ENCODE assay signal across 8 cellular contexts in the genomic region with DNA sequence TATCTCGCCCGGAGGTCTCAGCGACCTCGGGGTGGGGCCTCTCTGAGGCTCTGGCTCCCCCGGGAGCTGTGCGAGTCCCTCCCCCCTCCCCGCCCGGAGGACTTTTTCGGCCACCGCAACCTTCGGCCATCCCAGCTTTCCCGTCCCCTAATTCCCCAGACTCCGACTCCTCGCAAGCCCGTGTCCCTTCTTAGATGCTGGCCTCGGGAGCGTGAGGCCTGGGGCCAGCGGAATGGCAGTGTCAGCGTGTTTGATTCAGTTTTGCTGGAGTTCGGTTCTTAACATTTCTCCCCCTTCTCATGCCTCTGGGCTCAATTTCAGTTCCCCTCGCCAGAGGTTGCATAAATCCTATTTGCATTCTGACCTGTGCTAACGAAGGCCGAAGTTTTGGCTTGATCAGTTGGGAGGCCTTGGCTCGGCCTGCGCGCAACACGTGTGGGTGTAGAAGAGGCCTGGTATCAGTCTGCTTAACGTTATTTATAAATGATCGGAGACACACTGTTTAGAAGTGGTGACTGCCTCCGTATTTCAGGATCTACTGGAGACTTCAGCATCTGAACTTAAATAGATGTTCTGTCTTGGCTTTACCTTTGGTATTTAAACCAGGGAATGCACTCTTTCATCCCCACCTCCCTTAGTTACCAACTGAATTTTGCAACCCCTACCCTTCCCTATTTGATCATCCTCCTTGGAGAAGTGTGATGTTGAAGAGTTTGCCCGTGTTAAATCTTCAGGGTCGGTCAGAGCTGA. TPM values are rescaled to one million over a fixed set of nuclear protein-coding genes. Genes with fewer than 3 reads are reported as not detected.
DNase-seq lines count a peak whose midpoint lies in the region; ATAC-seq, FAIRE-seq and TF ChIP-seq lines count a peak whose summit lies in the region.

No MANE protein-coding gene starts in this region.

- H3K27me3 ChIP-seq in GM06990 (replicated peaks; ENCODE audit: control insufficient read depth, insufficient read depth, low read length): no peaks in the 10 kb centered on the region
- H3K27me3 ChIP-seq in cardiac muscle cell: no peaks in the 10 kb centered on the region
- no peaks in the 10 kb centered on the region for H3K27me3 ChIP-seq in pancreas

- WGBS in pancreas, 2 donors: 0% methylated on average over 32 of the region's 32 CpGs

- H3K27ac ChIP-seq in cardiac muscle cell: peak overlapping the region; percentile 97
- peak overlapping the region; percentile 74 to 87 (median 80) for H3K27ac ChIP-seq in pancreas

- FAIRE-seq in pancreas (lab: Jason Lieb, UNC): no peak

- H3K36me3 Mint-ChIP-seq in activated naive CD4-positive, alpha-beta T cell treated with anti-CD3 and anti-CD28 coated beads, Interleukin-2, amount 50 U/mL, for 72 hours: peaks cover 35 to 55% of the 10 kb centered on the region in 2 donors

- peak overlapping the region; percentile 99 for H3K4me3 ChIP-seq in GM06990 (replicated peaks; ENCODE audit: low read depth, low read length)
- peak overlapping the region; percentile 91 for H3K4me3 ChIP-seq in cardiac muscle cell
- peak overlapping the region; percentile 62 to 94 (median 72) for H3K4me3 ChIP-seq in pancreas

- DNase-seq in GM06990 (ENCODE audit: extremely low read depth, insufficient read length) (peak; percentile 64), NCI-H69 (lab: John Stamatoyannopoulos, UW) (peak; percentile 71), cardiac muscle cell (ENCODE audit: low read depth in 1 of 2, low spot score in 1 of 2) (peak; percentile 42 to 54), pancreas (peak; percentile 33 to 62 (median 48)), NCI-H2171 (lab: John Stamatoyannopoulos, UW) (no peak)
- DNase-seq in activated naive CD4-positive, alpha-beta T cell treated with anti-CD3 and anti-CD28 coated beads, Interleukin-2, amount 50 U/mL, for 72 hours (ENCODE audit: low spot score in 2 of 2): peak; percentile 25 to 60

- H3K36me3 ChIP-seq in GM06990 (ENCODE audit: control insufficient read depth, insufficient read depth, low read length) (peaks cover 13% of the 10 kb centered on the region), cardiac muscle cell (peaks cover 43% of the 10 kb centered on the region), pancreas (peaks cover 0 to 34% (median 11%) of the 10 kb centered on the region in 3 donors)

- H3K9me3 Mint-ChIP-seq in activated naive CD4-positive, alpha-beta T cell treated with anti-CD3 and anti-CD28 coated beads, Interleukin-2, amount 50 U/mL, for 72 hours: no peaks in the 10 kb centered on the region

- TF ChIP-seq CTCF in GM06990 (IDR thresholded peaks at IDR 0.05; ENCODE audit: insufficient read depth, low read length, poor library complexity, severe bottlenecking) (no peak), cardiac muscle cell (IDR thresholded peaks at IDR 0.05; ENCODE audit: low read depth, low read length) (no peak), pancreas (IDR thresholded peaks at IDR 0.05) (no peak)

- no peak for ATAC-seq in activated naive CD4-positive, alpha-beta T cell treated with anti-CD3 and anti-CD28 coated beads, Interleukin-2, amount 50 U/mL, for 72 hours
- peak; percentile 17 to 34 (median 20) for ATAC-seq in pancreas
- no peak for ATAC-seq in HG03139 (IDR thresholded peaks at IDR 0.05; ENCODE audit: unreplicated experiment)
- ATAC-seq in GM21825 (IDR thresholded peaks at IDR 0.05; ENCODE audit: unreplicated experiment): no peak

- intact Hi-C loops in pancreas (cut with DNase I): no loop called here

- H3K4me1 ChIP-seq in cardiac muscle cell (ENCODE audit: low read depth) (peaks cover 32% of the 10 kb centered on the region), pancreas (peaks cover 20 to 39% (median 35%) of the 10 kb centered on the region in 3 donors)

- peak overlapping the region; percentile 97 to 98 for H3K27ac Mint-ChIP-seq in activated naive CD4-positive, alpha-beta T cell treated with anti-CD3 and anti-CD28 coated beads, Interleukin-2, amount 50 U/mL, for 72 hours

- H3K9me3 ChIP-seq in cardiac muscle cell (ENCODE audit: low read depth) (no peaks in the 10 kb centered on the region), pancreas (no peaks in the 10 kb centered on the region)

RNA-seq across cellular contexts. Expression of gene HSP90B1, which starts 0.8 kb away (rescaled TPM):
- 100 to 1,000 TPM; 285 to 376 TPM for total RNA-seq in activated naive CD4-positive, alpha-beta T cell treated with anti-CD3 and anti-CD28 coated beads, Interleukin-2, amount 50 U/mL, for 72 hours
- total RNA-seq in cardiac muscle cell (386 and 610 TPM in 2 replicates), pancreas (100 to 1,000 TPM; 270 to 736 (median 428) TPM)
- polyA plus RNA-seq in cardiac muscle cell (473 and 1,006 TPM in 2 replicates), pancreas (100 to 1,000 TPM; 287 to 412 TPM)

RNA-seq across cellular contexts. Expression of gene TDG, which starts 34.7 kb away (rescaled TPM):
- 10 to 100 TPM; 34.4 to 48.5 TPM for total RNA-seq in activated naive CD4-positive, alpha-beta T cell treated with anti-CD3 and anti-CD28 coated beads, Interleukin-2, amount 50 U/mL, for 72 hours
- total RNA-seq in cardiac muscle cell: 31.7 and 47.8 TPM in 2 replicates
- polyA plus RNA-seq in cardiac muscle cell: 28.3 and 33.7 TPM in 2 replicates
- total RNA-seq in pancreas: 10 to 100 TPM in 3 of 6 donors, 1 to 10 TPM in 3; 5.8 to 13.8 (median 8.1) TPM
- 10 to 100 TPM in 1 of 2 donors, 1 to 10 TPM in 1; 8.5 to 11.5 TPM for polyA plus RNA-seq in pancreas

Comparison
In these comparisons a context has a peak if more than half of its experiments do, and no peak if none do; other contexts are left out.
1. ATAC-seq: peak in pancreas (4 of 4); none in activated naive CD4-positive, alpha-beta T cell treated with anti-CD3 and anti-CD28 coated beads, Interleukin-2, amount 50 U/mL, for 72 hours (0 of 2), HG03139 (single experiment) and GM21825 (single experiment).
2. Peak in every context shown above with its lines, with median percentiles within 50 percentile points of each other: H3K4me3 ChIP-seq.